8 cellular contexts compared by ENCODE assay signal in genomic region chr2:11129598-11130449, GRCh38. TPM values are rescaled to one million over a fixed set of nuclear protein-coding genes. Genes with fewer than 3 reads are reported as not detected.
A peak's percentile ranks its signal among the peaks of the same experiment; 100 is the strongest.
DNase-seq lines count a peak whose midpoint lies in the region; ATAC-seq and TF ChIP-seq lines count a peak whose summit lies in the region.

No MANE protein-coding gene starts in this region.

- no peak overlapping the region for H3K9ac ChIP-seq in skeletal muscle satellite cell (ENCODE audit: low read depth, low read length)

- POLR2A ChIA-PET in Panc1 (lab: Charles Lee): interaction anchor here (0.6 kb wide), 1 partner anchor 42 kb away, joined by 3 read pairs; no protein-coding TSS in a partner anchor

- no TSS peak for BruUV-seq in Panc1 (replicated peaks; lab: Mats Ljungman, UMichigan)

- in situ Hi-C loops in Panc1 (cut with HindIII; ENCODE audit: low pct_unique_long_range_greater_than_20kb, low sequenced_read_pairs): no loop called here

- intact Hi-C loops in Panc1 (cut with micrococcal nuclease; ENCODE audit: unreplicated experiment) (no loop called here), right cardiac atrium (cut with DNase I) (loop anchor here in 3 of 4 donors (5.0 to 10.0 kb wide), 5 partner anchors 105 to 317 kb away; no protein-coding TSS in a partner anchor)

- CTCF ChIA-PET in Panc1 (lab: Charles Lee): interaction anchor here (0.6 to 1.5 kb wide), 5 partner anchors 31 to 354 kb away, joined by 3 to 9 read pairs (median 4); no protein-coding TSS in a partner anchor

- H3K4me1 ChIP-seq in Panc1 (ENCODE audit: control insufficient read depth, insufficient read depth, low read length) (peaks cover 10% of the 10 kb centered on the region), right cardiac atrium (ENCODE audit: control insufficient read depth, insufficient read depth, low read length) (no peaks in the 10 kb centered on the region), skeletal muscle satellite cell (ENCODE audit: control insufficient read depth, insufficient read depth, low read length) (peaks cover 23% of the 10 kb centered on the region)

- ATAC-seq in GM18909 (IDR thresholded peaks at IDR 0.05; ENCODE audit: poor library complexity, unreplicated experiment) (peak; percentile 81), HG03280 (IDR thresholded peaks at IDR 0.05; ENCODE audit: unreplicated experiment) (peak; percentile 65), Panc1 (peak; percentile 84), right cardiac atrium (peak; percentile 51 to 58)

- TF ChIP-seq CTCF in Panc1 (IDR thresholded peaks at IDR 0.05): peak; percentile 78

- H3K36me3 ChIP-seq in Panc1 (ENCODE audit: control insufficient read depth, insufficient read depth, low read length): no peaks in the 10 kb centered on the region
- H3K36me3 ChIP-seq in skeletal muscle satellite cell (ENCODE audit: insufficient read depth, low read length): no peaks in the 10 kb centered on the region

- DNase-seq in Panc1 (ENCODE audit: low read depth, low spot score): no peak
- DNase-seq in activated naive CD4-positive, alpha-beta T cell (lab: John Stamatoyannopoulos, UW): peak; percentile 30 to 89 (median 60)
- peak; percentile 56 to 81 (median 81) for DNase-seq in right cardiac atrium
- no peak for DNase-seq in NCI-H446 (lab: John Stamatoyannopoulos, UW)
- DNase-seq in NCI-H2081 treated with DMSO at 0.1 percent for 48 hours (lab: John Stamatoyannopoulos, UW): no peak

- 11% methylated on average over 46 of the region's 46 CpGs for WGBS in right cardiac atrium

- H3K27ac ChIP-seq in Panc1 (ENCODE audit: low read length) (peak overlapping the region; percentile 41; the same call in 1 of the 2 replicates), right cardiac atrium (ENCODE audit: low read length) (no peak overlapping the region)

- no peaks in the 10 kb centered on the region for H3K27me3 ChIP-seq in Panc1 (ENCODE audit: control insufficient read depth, insufficient read depth, low read length)
- no peaks in the 10 kb centered on the region for H3K27me3 ChIP-seq in right cardiac atrium (ENCODE audit: control insufficient read depth, insufficient read depth)
- peaks cover 9% of the 10 kb centered on the region for H3K27me3 ChIP-seq in skeletal muscle satellite cell (ENCODE audit: control insufficient read depth, insufficient read depth, low read length)

- H3K4me2 ChIP-seq in skeletal muscle satellite cell (ENCODE audit: low read length): peak overlapping the region; percentile 73

- H3K9me3 ChIP-seq in Panc1 (ENCODE audit: control insufficient read depth, insufficient read depth, low read depth, low read length) (no peaks in the 10 kb centered on the region), right cardiac atrium (ENCODE audit: control insufficient read depth, low read length) (no peaks in the 10 kb centered on the region), skeletal muscle satellite cell (replicated peaks; ENCODE audit: low read length) (no peaks in the 10 kb centered on the region)

- H3K4me3 ChIP-seq in Panc1 (ENCODE audit: low read depth in 2 of 2, low read length in 2 of 2) (peak overlapping the region; percentile 42 to 59), right cardiac atrium (ENCODE audit: low read length) (peak overlapping the region; percentile 34), skeletal muscle satellite cell (ENCODE audit: low read length) (peak overlapping the region; percentile 38)

RNA-seq across cellular contexts. Expression of gene SLC66A3, which starts 25.4 kb away (rescaled TPM):
- 39.1 TPM for total RNA-seq in Panc1 (2021; ENCODE audit: unreplicated experiment)
- 43.7 TPM for polyA plus RNA-seq in Panc1 (2012; ENCODE audit: insufficient read length)
- total RNA-seq in right cardiac atrium: 10 to 100 TPM; 10.2 to 14.6 (median 12.6) TPM
- 12.2 TPM for polyA plus RNA-seq in right cardiac atrium
- 29.4 and 38.9 TPM in 2 replicates for total RNA-seq in skeletal muscle satellite cell (2012; rRNA removed)

Comparison
In these comparisons a context has a peak if more than half of its experiments do, and no peak if none do; other contexts are left out.
1. DNase-seq: peak in activated naive CD4-positive, alpha-beta T cell (4 of 4) and right cardiac atrium (3 of 3); none in Panc1 (single experiment), NCI-H446 (0 of 2) and NCI-H2081 treated with DMSO at 0.1 percent for 48 hours (single experiment).
2. Peak in every context shown above with its lines, with median percentiles within 50 percentile points of each other: ATAC-seq and H3K4me3 ChIP-seq.